ENCODE assay signal across 1 cellular context in genomic region chr19:52646571-52647222, GRCh38.
TF ChIP-seq lines count a peak whose summit lies in the region.

No MANE protein-coding gene starts in this region.

TF ChIP-seq in K562, 482 proteins besides CTCF, POLR2A, EP300 and RAD21 (continued from another document):
- TF ChIP-seq, protein P1, sequence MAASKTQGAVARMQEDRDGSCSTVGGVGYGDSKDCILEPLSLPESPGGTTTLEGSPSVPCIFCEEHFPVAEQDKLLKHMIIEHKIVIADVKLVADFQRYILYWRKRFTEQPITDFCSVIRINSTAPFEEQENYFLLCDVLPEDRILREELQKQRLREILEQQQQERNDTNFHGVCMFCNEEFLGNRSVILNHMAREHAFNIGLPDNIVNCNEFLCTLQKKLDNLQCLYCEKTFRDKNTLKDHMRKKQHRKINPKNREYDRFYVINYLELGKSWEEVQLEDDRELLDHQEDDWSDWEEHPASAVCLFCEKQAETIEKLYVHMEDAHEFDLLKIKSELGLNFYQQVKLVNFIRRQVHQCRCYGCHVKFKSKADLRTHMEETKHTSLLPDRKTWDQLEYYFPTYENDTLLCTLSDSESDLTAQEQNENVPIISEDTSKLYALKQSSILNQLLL (CRISPR knock-in tag; IDR thresholded peaks at IDR 0.05; ENCODE audit: borderline replicate concordance) = no peak
- no peak for TF ChIP-seq FOXJ2 (tag; IDR thresholded peaks at IDR 0.05)
- TF ChIP-seq ZNF232 (CRISPR knock-in tag; IDR thresholded peaks at IDR 0.05) = no peak
- TF ChIP-seq CBX3 (IDR thresholded peaks at IDR 0.05; ENCODE audit: borderline replicate concordance in 1 of 2, low read length in 2 of 2) = peak in 1 of 2 experiments; percentile 84; a peak in 2 of 3 replicates
- no peak for TF ChIP-seq ZNF655 (CRISPR knock-in tag; IDR thresholded peaks at IDR 0.05)
- no peak for TF ChIP-seq CREM (IDR thresholded peaks at IDR 0.05; ENCODE audit: low read depth)
- no peak for TF ChIP-seq KLF16 (IDR thresholded peaks at IDR 0.05)
- TF ChIP-seq, protein P2, sequence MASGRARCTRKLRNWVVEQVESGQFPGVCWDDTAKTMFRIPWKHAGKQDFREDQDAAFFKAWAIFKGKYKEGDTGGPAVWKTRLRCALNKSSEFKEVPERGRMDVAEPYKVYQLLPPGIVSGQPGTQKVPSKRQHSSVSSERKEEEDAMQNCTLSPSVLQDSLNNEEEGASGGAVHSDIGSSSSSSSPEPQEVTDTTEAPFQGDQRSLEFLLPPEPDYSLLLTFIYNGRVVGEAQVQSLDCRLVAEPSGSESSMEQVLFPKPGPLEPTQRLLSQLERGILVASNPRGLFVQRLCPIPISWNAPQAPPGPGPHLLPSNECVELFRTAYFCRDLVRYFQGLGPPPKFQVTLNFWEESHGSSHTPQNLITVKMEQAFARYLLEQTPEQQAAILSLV (tag; IDR thresholded peaks at IDR 0.05) = no peak
- TF ChIP-seq SMC3 (conservative IDR thresholded peaks at IDR 0.05; ENCODE audit: insufficient read depth, low read depth, low read length) = no peak
- TF ChIP-seq CBX2 (IDR thresholded peaks at IDR 0.05; ENCODE audit: insufficient read depth, low read length, poor library complexity, severe bottlenecking) = no peak
- 0 out of 2 replicates have a peak, but pooled peaks have one; percentile 42 for TF ChIP-seq SP1 (CRISPR knock-in tag; IDR thresholded peaks at IDR 0.05)
- TF ChIP-seq CGGBP1 (CRISPR knock-in tag; IDR thresholded peaks at IDR 0.05) = no peak
- no peak for TF ChIP-seq HDAC6 (IDR thresholded peaks at IDR 0.05; ENCODE audit: low read depth, low read length)
- TF ChIP-seq ESRRA (IDR thresholded peaks at IDR 0.05; ENCODE audit: borderline replicate concordance, low read depth) = peak; percentile 62; the same call in 1 of the 2 replicates
- TF ChIP-seq, protein P3, sequence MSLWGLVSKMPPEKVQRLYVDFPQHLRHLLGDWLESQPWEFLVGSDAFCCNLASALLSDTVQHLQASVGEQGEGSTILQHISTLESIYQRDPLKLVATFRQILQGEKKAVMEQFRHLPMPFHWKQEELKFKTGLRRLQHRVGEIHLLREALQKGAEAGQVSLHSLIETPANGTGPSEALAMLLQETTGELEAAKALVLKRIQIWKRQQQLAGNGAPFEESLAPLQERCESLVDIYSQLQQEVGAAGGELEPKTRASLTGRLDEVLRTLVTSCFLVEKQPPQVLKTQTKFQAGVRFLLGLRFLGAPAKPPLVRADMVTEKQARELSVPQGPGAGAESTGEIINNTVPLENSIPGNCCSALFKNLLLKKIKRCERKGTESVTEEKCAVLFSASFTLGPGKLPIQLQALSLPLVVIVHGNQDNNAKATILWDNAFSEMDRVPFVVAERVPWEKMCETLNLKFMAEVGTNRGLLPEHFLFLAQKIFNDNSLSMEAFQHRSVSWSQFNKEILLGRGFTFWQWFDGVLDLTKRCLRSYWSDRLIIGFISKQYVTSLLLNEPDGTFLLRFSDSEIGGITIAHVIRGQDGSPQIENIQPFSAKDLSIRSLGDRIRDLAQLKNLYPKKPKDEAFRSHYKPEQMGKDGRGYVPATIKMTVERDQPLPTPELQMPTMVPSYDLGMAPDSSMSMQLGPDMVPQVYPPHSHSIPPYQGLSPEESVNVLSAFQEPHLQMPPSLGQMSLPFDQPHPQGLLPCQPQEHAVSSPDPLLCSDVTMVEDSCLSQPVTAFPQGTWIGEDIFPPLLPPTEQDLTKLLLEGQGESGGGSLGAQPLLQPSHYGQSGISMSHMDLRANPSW (CRISPR knock-in tag; IDR thresholded peaks at IDR 0.05) = no peak
- peak; percentile 97 for TF ChIP-seq MEIS2 (IDR thresholded peaks at IDR 0.05; ENCODE audit: partially characterized antibody)
- peak; percentile 69 for TF ChIP-seq TRIM28 (IDR thresholded peaks at IDR 0.05)
- TF ChIP-seq ZNF146 (CRISPR knock-in tag; IDR thresholded peaks at IDR 0.05; ENCODE audit: unreplicated experiment) = no peak
- TF ChIP-seq MAFK (IDR thresholded peaks at IDR 0.05; ENCODE audit: low read length) = no peak
- TF ChIP-seq ZNF282 (CRISPR knock-in tag; IDR thresholded peaks at IDR 0.05) = no peak
- TF ChIP-seq ETS2 (tag; IDR thresholded peaks at IDR 0.05; ENCODE audit: borderline replicate concordance, poor library complexity, severe bottlenecking) = no peak
- 0 out of 2 replicates have a peak, but pooled peaks have one; percentile 40 for TF ChIP-seq HLTF (IDR thresholded peaks at IDR 0.05)
- no peak for TF ChIP-seq ZNF445 (CRISPR knock-in tag; IDR thresholded peaks at IDR 0.05; ENCODE audit: low read depth)
- no peak for TF ChIP-seq JUND (IDR thresholded peaks at IDR 0.05; ENCODE audit: borderline replicate concordance, low read depth, low read length)
- peak; percentile 42; the same call in 1 of the 3 replicates for TF ChIP-seq JUND (tag; IDR thresholded peaks at IDR 0.05; ENCODE audit: borderline replicate concordance, low read depth, low read length)
- TF ChIP-seq MCM2 (IDR thresholded peaks at IDR 0.05; ENCODE audit: low read depth) = no peak
- TF ChIP-seq ELF2 (CRISPR knock-in tag; IDR thresholded peaks at IDR 0.05) = no peak
- TF ChIP-seq POLR2B (IDR thresholded peaks at IDR 0.05; ENCODE audit: low read depth, partially characterized antibody) = no peak
- TF ChIP-seq, protein P4, sequence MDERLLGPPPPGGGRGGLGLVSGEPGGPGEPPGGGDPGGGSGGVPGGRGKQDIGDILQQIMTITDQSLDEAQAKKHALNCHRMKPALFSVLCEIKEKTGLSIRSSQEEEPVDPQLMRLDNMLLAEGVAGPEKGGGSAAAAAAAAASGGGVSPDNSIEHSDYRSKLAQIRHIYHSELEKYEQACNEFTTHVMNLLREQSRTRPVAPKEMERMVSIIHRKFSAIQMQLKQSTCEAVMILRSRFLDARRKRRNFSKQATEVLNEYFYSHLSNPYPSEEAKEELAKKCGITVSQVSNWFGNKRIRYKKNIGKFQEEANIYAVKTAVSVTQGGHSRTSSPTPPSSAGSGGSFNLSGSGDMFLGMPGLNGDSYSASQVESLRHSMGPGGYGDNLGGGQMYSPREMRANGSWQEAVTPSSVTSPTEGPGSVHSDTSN (CRISPR knock-in tag; IDR thresholded peaks at IDR 0.05; ENCODE audit: low read depth) = peak; percentile 69
- TF ChIP-seq, protein P4 (tag; conservative IDR thresholded peaks at IDR 0.05; ENCODE audit: low read depth) = peak; percentile 93
- TF ChIP-seq ZSCAN29 (IDR thresholded peaks at IDR 0.05) = no peak
- no peak for TF ChIP-seq THRA (IDR thresholded peaks at IDR 0.05)
- peak in 1 of 2 experiments; percentile 64; a peak in 2 of 4 replicates for TF ChIP-seq TRIM24 (IDR thresholded peaks at IDR 0.05)
- TF ChIP-seq, protein P5, sequence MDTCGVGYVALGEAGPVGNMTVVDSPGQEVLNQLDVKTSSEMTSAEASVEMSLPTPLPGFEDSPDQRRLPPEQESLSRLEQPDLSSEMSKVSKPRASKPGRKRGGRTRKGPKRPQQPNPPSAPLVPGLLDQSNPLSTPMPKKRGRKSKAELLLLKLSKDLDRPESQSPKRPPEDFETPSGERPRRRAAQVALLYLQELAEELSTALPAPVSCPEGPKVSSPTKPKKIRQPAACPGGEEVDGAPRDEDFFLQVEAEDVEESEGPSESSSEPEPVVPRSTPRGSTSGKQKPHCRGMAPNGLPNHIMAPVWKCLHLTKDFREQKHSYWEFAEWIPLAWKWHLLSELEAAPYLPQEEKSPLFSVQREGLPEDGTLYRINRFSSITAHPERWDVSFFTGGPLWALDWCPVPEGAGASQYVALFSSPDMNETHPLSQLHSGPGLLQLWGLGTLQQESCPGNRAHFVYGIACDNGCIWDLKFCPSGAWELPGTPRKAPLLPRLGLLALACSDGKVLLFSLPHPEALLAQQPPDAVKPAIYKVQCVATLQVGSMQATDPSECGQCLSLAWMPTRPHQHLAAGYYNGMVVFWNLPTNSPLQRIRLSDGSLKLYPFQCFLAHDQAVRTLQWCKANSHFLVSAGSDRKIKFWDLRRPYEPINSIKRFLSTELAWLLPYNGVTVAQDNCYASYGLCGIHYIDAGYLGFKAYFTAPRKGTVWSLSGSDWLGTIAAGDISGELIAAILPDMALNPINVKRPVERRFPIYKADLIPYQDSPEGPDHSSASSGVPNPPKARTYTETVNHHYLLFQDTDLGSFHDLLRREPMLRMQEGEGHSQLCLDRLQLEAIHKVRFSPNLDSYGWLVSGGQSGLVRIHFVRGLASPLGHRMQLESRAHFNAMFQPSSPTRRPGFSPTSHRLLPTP (IDR thresholded peaks at IDR 0.05; ENCODE audit: borderline replicate concordance, extremely low read depth, insufficient read length) = no peak
- TF ChIP-seq ETV6 (IDR thresholded peaks at IDR 0.05; ENCODE audit: borderline replicate concordance in 1 of 2, low read depth in 2 of 2, low read length in 1 of 2) = no peak
- TF ChIP-seq ETV6 (CRISPR knock-in tag; IDR thresholded peaks at IDR 0.05; ENCODE audit: borderline replicate concordance) = no peak
- TF ChIP-seq THAP12 (CRISPR knock-in tag; IDR thresholded peaks at IDR 0.05) = no peak
- TF ChIP-seq, protein P6, sequence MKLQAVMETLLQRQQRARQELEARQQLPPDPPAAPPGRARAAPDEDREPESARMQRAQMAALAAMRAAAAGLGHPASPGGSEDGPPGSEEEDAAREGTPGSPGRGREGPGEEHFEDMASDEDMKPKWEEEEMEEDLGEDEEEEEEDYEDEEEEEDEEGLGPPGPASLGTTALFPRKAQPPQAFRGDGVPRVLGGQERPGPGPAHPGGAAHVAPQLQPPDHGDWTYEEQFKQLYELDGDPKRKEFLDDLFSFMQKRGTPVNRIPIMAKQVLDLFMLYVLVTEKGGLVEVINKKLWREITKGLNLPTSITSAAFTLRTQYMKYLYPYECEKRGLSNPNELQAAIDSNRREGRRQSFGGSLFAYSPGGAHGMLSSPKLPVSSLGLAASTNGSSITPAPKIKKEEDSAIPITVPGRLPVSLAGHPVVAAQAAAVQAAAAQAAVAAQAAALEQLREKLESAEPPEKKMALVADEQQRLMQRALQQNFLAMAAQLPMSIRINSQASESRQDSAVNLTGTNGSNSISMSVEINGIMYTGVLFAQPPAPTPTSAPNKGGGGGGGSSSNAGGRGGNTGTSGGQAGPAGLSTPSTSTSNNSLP (IDR thresholded peaks at IDR 0.05; ENCODE audit: borderline replicate concordance, low read depth, low read length) = no peak
- TF ChIP-seq FOS (IDR thresholded peaks at IDR 0.05; ENCODE audit: extremely low read depth, insufficient read length) = no peak
- no peak for TF ChIP-seq MTA1 (IDR thresholded peaks at IDR 0.05; ENCODE audit: borderline replicate concordance)
- TF ChIP-seq RFX1 (IDR thresholded peaks at IDR 0.05) = no peak
- TF ChIP-seq ZNF134 (CRISPR knock-in tag; conservative IDR thresholded peaks at IDR 0.05) = no peak
